Comparison of ENCODE assay signal across 15 cellular contexts in the genomic region with DNA sequence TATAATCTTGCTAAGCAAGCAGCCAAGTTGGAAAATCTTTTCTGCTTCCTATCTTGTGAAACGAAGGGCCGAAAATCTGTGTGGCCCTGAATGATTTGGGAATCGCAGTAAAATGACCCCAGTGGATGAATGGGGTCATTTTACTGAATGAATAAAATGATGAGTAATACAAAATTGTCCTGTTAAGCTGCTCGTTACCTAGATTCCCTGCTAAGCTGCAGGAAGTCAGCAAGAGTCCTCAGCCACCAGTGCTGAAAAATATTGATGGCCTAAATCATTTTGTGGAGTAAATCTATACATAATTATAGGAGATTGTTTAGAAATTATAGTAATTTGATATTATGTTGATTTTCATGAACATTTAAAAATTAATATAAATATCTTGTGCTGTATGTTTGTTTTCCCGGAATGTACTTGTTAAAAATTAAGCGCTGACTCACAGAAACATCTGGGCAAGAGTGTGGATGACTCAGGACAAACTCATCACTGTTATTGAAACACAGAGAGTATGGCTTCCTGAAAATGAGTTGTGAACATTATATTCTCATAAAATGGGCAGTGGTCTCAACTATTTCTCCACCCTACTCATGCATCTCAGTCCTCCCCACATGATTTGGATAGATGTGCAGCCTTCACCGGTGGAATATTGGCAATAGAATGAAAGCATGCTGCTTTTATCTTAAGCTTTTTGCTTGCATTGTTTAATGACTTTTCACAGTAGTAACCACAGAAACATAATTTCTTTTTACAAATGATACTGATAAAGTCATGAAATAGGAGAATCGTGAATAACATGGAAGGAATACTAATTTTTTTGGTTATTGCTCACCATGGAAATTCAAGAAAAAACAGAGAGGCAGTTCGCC. TPM values are rescaled to one million over a fixed set of nuclear protein-coding genes. Genes with fewer than 3 reads are reported as not detected.
DNase-seq lines count a peak whose midpoint lies in the region; ATAC-seq and TF ChIP-seq lines count a peak whose summit lies in the region.
"Had no signal": no experiment of that assay in that cellular context is flagged by ENCODE, and none has a peak within 500 bp of the region (broad histone marks: within the 10 kb centered on the region; RNA-seq: fewer than 3 reads in every experiment).

No MANE protein-coding gene starts in this region.

- H3K27ac ChIP-seq in adrenal gland, result no peak overlapping the region

- TF ChIP-seq POLR2A in erythroblast (IDR thresholded peaks at IDR 0.05; ENCODE audit: low read length) (no peak), adrenal gland (IDR thresholded peaks at IDR 0.05) (no peak)

- WGBS in adrenal gland, 4 donors, result 57 to 67% (median 66%) methylated on average over 9 of the region's 9 CpGs

- H3K4me1 ChIP-seq in adrenal gland (replicated peaks in 1 of 2), result no peaks in the 10 kb centered on the region

- no peak overlapping the region for H3K4me3 ChIP-seq in adrenal gland
- H3K4me3 ChIP-seq: coronary artery had no signal

- no peaks in the 10 kb centered on the region for H3K9me3 ChIP-seq in adrenal gland (replicated peaks in 1 of 3)

- intact Hi-C loops in adrenal gland (cut with DNase I), result no loop called here

- DNase-seq in RKO (ENCODE audit: low spot score) (peak; percentile 92), erythroblast (lab: John Stamatoyannopoulos, UW) (peak; percentile 26 to 62), pulmonary artery endothelial cell (ENCODE audit: low read depth, low spot score) (peak; percentile 37), adrenal gland (no peak), NCI-H2107 treated with DMSO at 0.1 percent for 48 hours (lab: John Stamatoyannopoulos, UW; ENCODE audit: unreplicated experiment) (no peak)
- no peak for DNase-seq in activated CD8-positive, alpha-beta memory T cell treated with anti-CD3 and anti-CD28 coated beads for 24 hours
- DNase-seq in effector CD8-positive, alpha-beta T cell (lab: John Stamatoyannopoulos, UW), result no peak
- DNase-seq: activated CD8-positive, alpha-beta memory T cell treated with anti-CD3 and anti-CD28 coated beads, Interleukin-2, amount 50 U/mL, for 4 hours; GDM1; left cardiac atrium; NCI-H1417 treated with DMSO at 0.1 percent for 48 hours; stimulated activated naive CD4-positive, alpha-beta T cell treated with Interleukin-2 at 50 U/mL for 16 hours had no signal

- ATAC-seq in GM19463 (IDR thresholded peaks at IDR 0.05; ENCODE audit: unreplicated experiment), result peak; percentile 49
- ATAC-seq: sciatic nerve had no signal

- H3K27me3 ChIP-seq in adrenal gland, result no peaks in the 10 kb centered on the region

- TF ChIP-seq CTCF in adrenal gland (IDR thresholded peaks at IDR 0.05), result no peak

- no peaks in the 10 kb centered on the region for H3K36me3 ChIP-seq in adrenal gland (replicated peaks in 1 of 2)

RNA-seq across cellular contexts. Expression of a gene that starts 36.2 kb away (rescaled TPM):
- total RNA-seq in pulmonary artery endothelial cell, result 1.5 and 6.1 TPM in 2 replicates
- under 1 TPM in 3 of 8 donors, not detected in 5; under 0.01 to 0.39 (median 0.04) TPM for total RNA-seq in adrenal gland
- polyA plus RNA-seq in adrenal gland, result under 1 TPM; 0.10 to 0.29 (median 0.16) TPM

Comparison
In these comparisons a context has a peak if more than half of its experiments do, and no peak if none do; other contexts are left out.
1. DNase-seq: peak in RKO (single experiment), erythroblast (2 of 2) and pulmonary artery endothelial cell (single experiment); none in adrenal gland (0 of 7), NCI-H2107 treated with DMSO at 0.1 percent for 48 hours (single experiment), activated CD8-positive, alpha-beta memory T cell treated with anti-CD3 and anti-CD28 coated beads for 24 hours (single experiment) and effector CD8-positive, alpha-beta T cell (single experiment).